In genomic region chr10:132065491-132066105, GRCh38 we compare ENCODE assay signal across 8 cellular contexts. TPM values are rescaled to one million over a fixed set of nuclear protein-coding genes. Genes with fewer than 3 reads are reported as not detected.
DNase-seq lines count a peak whose midpoint lies in the region; ATAC-seq, FAIRE-seq and TF ChIP-seq lines count a peak whose summit lies in the region.

Gene JAKMIP3 (plus strand): TSS chr10:132065946. CDS start chr10:132104809, 38,863 bp downstream.

- DNase-seq in AG08396 (ENCODE audit: low spot score) (peak; percentile 94), HuH-7 (ENCODE audit: low spot score) (peak; percentile 60), brain pericyte (ENCODE audit: low read depth, low spot score) (peak; percentile 44), iPS DF 6.9 (ENCODE audit: low read depth, low spot score) (peak; percentile 27), putamen (ENCODE audit: low spot score) (peak; percentile 85), GM12891 (ENCODE audit: insufficient read length, low spot score) (no peak)

- no peaks in the 10 kb centered on the region for H3K9me3 ChIP-seq in iPS DF 6.9 (ENCODE audit: control insufficient read depth, insufficient read depth, low read length)

- H3K27me3 ChIP-seq in iPS DF 6.9 (ENCODE audit: control insufficient read depth, insufficient read depth, low read length) = no peaks in the 10 kb centered on the region

- FAIRE-seq in GM12891 (lab: Jason Lieb, UNC) = no peak

- no peak for TF ChIP-seq POLR2A in GM12891 (IDR thresholded peaks at IDR 0.05; ENCODE audit: low read depth, low read length)

- peaks cover 12% of the 10 kb centered on the region; the same call in 1 of the 2 replicates for H3K4me1 ChIP-seq in iPS DF 6.9 (ENCODE audit: control insufficient read depth, insufficient read depth, low read length)

- ATAC-seq in GM21576 (IDR thresholded peaks at IDR 0.05; ENCODE audit: unreplicated experiment) (no peak), HG03442 (IDR thresholded peaks at IDR 0.05; ENCODE audit: unreplicated experiment) (no peak)

- no peak within 1 kb of the TSS for H3K27ac ChIP-seq in iPS DF 6.9 (ENCODE audit: low read length)

- no CpG with 5 or more reads among the region's 35 CpGs for WGBS in iPS DF 6.9 (ENCODE audit: insufficient coverage, insufficient read length)

- H3K4me3 ChIP-seq in iPS DF 6.9 (ENCODE audit: low read length) = peak within 1 kb of the TSS; percentile 16; the same call in 1 of the 2 replicates

- H3K36me3 ChIP-seq in iPS DF 6.9 (ENCODE audit: control insufficient read depth, insufficient read depth, low read length) = no peaks in the 10 kb centered on the region

TF ChIP-seq in GM12891, 5 proteins besides CTCF, POLR2A, EP300 and RAD21:
- no peak for TF ChIP-seq PAX5 (IDR thresholded peaks at IDR 0.05; ENCODE audit: insufficient read depth, low read length, severe bottlenecking)
- TF ChIP-seq POLR2AphosphoS5 (IDR thresholded peaks at IDR 0.05; ENCODE audit: low read depth, low read length) = no peak
- no peak for TF ChIP-seq TAF1 (IDR thresholded peaks at IDR 0.05; ENCODE audit: low read depth, low read length)
- no peak for TF ChIP-seq SPI1 (IDR thresholded peaks at IDR 0.05; ENCODE audit: low read depth, low read length)

RNA-seq across cellular contexts. Expression of gene JAKMIP3, which starts in this region (rescaled TPM):
- polyA plus RNA-seq in GM12891 (2012; ENCODE audit: low read depth, missing spikeins) = 0.01 TPM
